ENCODE assay signal across 30 cellular contexts in the genomic region with DNA sequence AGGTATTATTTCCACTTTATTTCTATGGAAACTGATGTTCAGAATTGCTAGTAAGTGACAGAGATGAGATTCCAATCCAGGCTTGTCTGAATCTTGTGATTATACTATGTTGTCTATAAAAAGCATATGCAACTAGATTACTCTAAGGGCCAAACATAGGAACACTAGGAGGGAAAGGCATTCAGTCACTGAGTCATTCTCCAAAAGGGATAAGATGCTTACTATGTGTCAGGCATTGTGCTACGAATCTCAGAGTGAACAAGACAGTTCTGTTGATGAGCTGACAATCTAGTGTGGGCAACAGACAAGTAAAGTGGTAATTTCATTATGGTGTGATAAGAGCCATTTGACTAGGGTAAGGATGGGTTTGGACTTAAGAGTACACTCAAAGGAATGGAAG.
"Had no signal": no experiment of that assay in that cellular context is flagged by ENCODE, and none has a peak within 500 bp of the region (broad histone marks: within the 10 kb centered on the region; RNA-seq: fewer than 3 reads in every experiment).

No MANE protein-coding gene starts in this region.

- H3K27ac Mint-ChIP-seq: activated B cell treated with CpG ODN at 0.5 μM for 24 hours; activated CD4-positive, alpha-beta memory T cell treated with anti-CD3 and anti-CD28 coated beads for 36 hours; activated naive CD4-positive, alpha-beta T cell treated with anti-CD3 and anti-CD28 coated beads for 36 hours; activated naive CD4-positive, alpha-beta T cell treated with anti-CD3 and anti-CD28 coated beads, Interleukin-2, amount 50 U/mL, for 72 hours; activated T-helper 1 cell treated with anti-CD3 and anti-CD28 coated beads, Interleukin-12 subunit alpha, Interleukin-12 subunit beta, Interleukin-2, Interleukin-4 antibody, amounts not matched to agents 30 ng/mL and 10 ng/mL and 1 ng/mL, durations not matched to agents 14 hours and 24 hours and 36 hours; T-helper 1 cell treated with Interleukin-12 subunit alpha and Interleukin-12 subunit beta and Interleukin-4 antibody, amounts not matched to agents 30 μg/mL and 1 μg/mL, for 36 hours; T-helper 2 cell treated with Interferon-gamma antibody and Interleukin-4, amounts not matched to agents 5 μg/mL and 100 μg/mL, for 36 hours had no signal

- DNase-seq: activated B cell treated with CpG ODN at 0.5 μM for 24 hours; activated CD4-positive, alpha-beta memory T cell treated with anti-CD3 and anti-CD28 coated beads for 36 hours; activated CD4-positive, alpha-beta T cell treated with anti-CD3 and anti-CD28 coated beads for 4 hours; activated CD4-positive, alpha-beta T cell treated with anti-CD3 and anti-CD28 coated beads, Interleukin-2, amount 50 U/mL, for 1 hour; activated CD4-positive, CD25-positive, alpha-beta regulatory T cell treated with anti-CD3 and anti-CD28 coated beads, Interleukin-2, amount 50 U/mL, for 72 hours; activated CD8-positive, alpha-beta memory T cell treated with anti-CD3 and anti-CD28 coated beads, Interleukin-2, amount 50 U/mL, for 4 hours; activated gamma-delta T cell treated with Interleukin-2 at 50 U/mL for 16 hours; activated naive CD4-positive, alpha-beta T cell treated with anti-CD3 and anti-CD28 coated beads for 36 hours; activated T-cell treated with anti-CD3 and anti-CD28 coated beads for 4 hours; activated T-cell treated with anti-CD3 and anti-CD28 coated beads, Interleukin-2, amount 50 U/mL, for 4 hours; adrenal gland; Karpas-422; KBM-7; NCI-H1048; NCI-H1105 treated with DMSO at 0.1 percent for 48 hours; NCI-H1436; NCI-H1930; NCI-H2081 treated with DMSO at 0.1 percent for 48 hours; NCI-H226; NCI-H524 treated with DMSO at 0.1 percent for 48 hours; SHP77 treated with DMSO at 0.1 percent for 48 hours; SK-N-SH had no signal

- H3K4me3 Mint-ChIP-seq: activated B cell treated with CpG ODN at 0.5 μM for 24 hours; activated CD4-positive, alpha-beta memory T cell treated with anti-CD3 and anti-CD28 coated beads for 36 hours; activated naive CD4-positive, alpha-beta T cell treated with anti-CD3 and anti-CD28 coated beads for 36 hours; activated T-cell treated with anti-CD3 and anti-CD28 coated beads, Interleukin-2, amount 50 U/mL, for 4 hours; activated T-helper 1 cell treated with anti-CD3 and anti-CD28 coated beads, Interleukin-12 subunit alpha, Interleukin-12 subunit beta, Interleukin-2, Interleukin-4 antibody, amounts not matched to agents 30 ng/mL and 10 ng/mL and 1 ng/mL, durations not matched to agents 14 hours and 24 hours and 36 hours; T-helper 1 cell treated with Interleukin-12 subunit alpha and Interleukin-12 subunit beta and Interleukin-4 antibody, amounts not matched to agents 30 μg/mL and 1 μg/mL, for 36 hours; T-helper 2 cell treated with Interferon-gamma antibody and Interleukin-4, amounts not matched to agents 5 μg/mL and 100 μg/mL, for 36 hours had no signal

- ATAC-seq: activated naive CD4-positive, alpha-beta T cell treated with anti-CD3 and anti-CD28 coated beads, Interleukin-2, amount 50 U/mL, for 72 hours; activated T-cell treated with anti-CD3 and anti-CD28 coated beads, Interleukin-2, amount 50 U/mL, for 4 hours; Panc1 had no signal

- H3K9ac ChIP-seq: SK-N-SH had no signal

- H3K4me1 ChIP-seq: adrenal gland had no signal

- H3K27ac ChIP-seq: adrenal gland, body of pancreas, SJSA1, VCaP had no signal

- H3K36me3 ChIP-seq: adrenal gland, SJSA1 had no signal

- H3K4me1 Mint-ChIP-seq: activated B cell treated with CpG ODN at 0.5 μM for 24 hours had no signal

- H3K27me3 ChIP-seq: adrenal gland, body of pancreas, SJSA1 had no signal

- H3K9me3 ChIP-seq: adrenal gland, body of pancreas, SJSA1, SK-N-SH had no signal

- H3K27me3 Mint-ChIP-seq: activated B cell treated with CpG ODN at 0.5 μM for 24 hours; activated CD4-positive, alpha-beta memory T cell treated with anti-CD3 and anti-CD28 coated beads for 36 hours had no signal

- H3K4me2 ChIP-seq: SK-N-SH had no signal

- H3K4me3 ChIP-seq: adrenal gland, body of pancreas, SJSA1 had no signal

- H3K9me3 Mint-ChIP-seq: activated B cell treated with CpG ODN at 0.5 μM for 24 hours; activated CD4-positive, alpha-beta memory T cell treated with anti-CD3 and anti-CD28 coated beads for 36 hours; activated naive CD4-positive, alpha-beta T cell treated with anti-CD3 and anti-CD28 coated beads for 36 hours; activated T-cell treated with anti-CD3 and anti-CD28 coated beads, Interleukin-2, amount 50 U/mL, for 4 hours; activated T-helper 1 cell treated with anti-CD3 and anti-CD28 coated beads, Interleukin-12 subunit alpha, Interleukin-12 subunit beta, Interleukin-2, Interleukin-4 antibody, amounts not matched to agents 30 ng/mL and 10 ng/mL and 1 ng/mL, durations not matched to agents 14 hours and 24 hours and 36 hours; T-helper 1 cell treated with Interleukin-12 subunit alpha and Interleukin-12 subunit beta and Interleukin-4 antibody, amounts not matched to agents 30 μg/mL and 1 μg/mL, for 36 hours; T-helper 2 cell treated with Interferon-gamma antibody and Interleukin-4, amounts not matched to agents 5 μg/mL and 100 μg/mL, for 36 hours had no signal
